Comparison of ENCODE assay signal across 21 cellular contexts in genomic region chr2:203427061-203427460, GRCh38.
DNase-seq lines count a peak whose midpoint lies in the region; ATAC-seq lines count a peak whose summit lies in the region.
"Had no signal": no experiment of that assay in that cellular context is flagged by ENCODE, and none has a peak within 500 bp of the region (broad histone marks: within the 10 kb centered on the region; RNA-seq: fewer than 3 reads in every experiment).

No MANE protein-coding gene starts in this region.

- ATAC-seq in HG02642 (IDR thresholded peaks at IDR 0.05; ENCODE audit: poor library complexity, unreplicated experiment): no peak
- ATAC-seq: effector memory CD8-positive, alpha-beta T cell; mucosa of descending colon; upper lobe of right lung had no signal

- no peaks in the 10 kb centered on the region for H3K4me1 Mint-ChIP-seq in activated T-helper 1 cell treated with anti-CD3 and anti-CD28 coated beads, Interleukin-12 subunit alpha, Interleukin-12 subunit beta, Interleukin-2, Interleukin-4 antibody, amounts not matched to agents 30 ng/mL and 10 ng/mL and 1 ng/mL, durations not matched to agents 14 hours and 24 hours and 36 hours (ENCODE audit: low read depth)
- H3K4me1 Mint-ChIP-seq in activated naive CD4-positive, alpha-beta T cell treated with anti-CD3 and anti-CD28 coated beads, Interleukin-2, amount 10 ng/mL, durations not matched to agents 7 days and 5 days: peaks cover 2% of the 10 kb centered on the region
- H3K4me1 Mint-ChIP-seq: activated naive CD4-positive, alpha-beta T cell treated with anti-CD3 and anti-CD28 coated beads, Interleukin-2, amount 50 U/mL, for 24 hours; B cell had no signal

- H3K36me3 Mint-ChIP-seq in activated T-helper 1 cell treated with anti-CD3 and anti-CD28 coated beads, Interleukin-12 subunit alpha, Interleukin-12 subunit beta, Interleukin-2, Interleukin-4 antibody, amounts not matched to agents 30 ng/mL and 10 ng/mL and 1 ng/mL, durations not matched to agents 14 hours and 24 hours and 36 hours (ENCODE audit: low read depth): peaks cover 13% of the 10 kb centered on the region
- H3K36me3 Mint-ChIP-seq in activated naive CD4-positive, alpha-beta T cell treated with anti-CD3 and anti-CD28 coated beads, Interleukin-2, amount 10 ng/mL, durations not matched to agents 7 days and 5 days: peaks cover 1% of the 10 kb centered on the region

- CTCF ChIA-PET in activated naive CD4-positive, alpha-beta T cell treated with anti-CD3 and anti-CD28 coated beads, Interleukin-2, amount 10 ng/mL, durations not matched to agents 7 days and 5 days (lab: Charles Lee): no interaction called here

- intact Hi-C loops in activated T-helper 1 cell treated with anti-CD3 and anti-CD28 coated beads, Interleukin-12 subunit alpha, Interleukin-12 subunit beta, Interleukin-2, Interleukin-4 antibody, amounts not matched to agents 30 ng/mL and 10 ng/mL and 1 ng/mL, durations not matched to agents 14 hours and 24 hours and 36 hours (cut with micrococcal nuclease): no loop called here

- no peak overlapping the region for H3K27ac Mint-ChIP-seq in activated T-helper 1 cell treated with anti-CD3 and anti-CD28 coated beads, Interleukin-12 subunit alpha, Interleukin-12 subunit beta, Interleukin-2, Interleukin-4 antibody, amounts not matched to agents 30 ng/mL and 10 ng/mL and 1 ng/mL, durations not matched to agents 14 hours and 24 hours and 36 hours
- H3K27ac Mint-ChIP-seq in activated naive CD4-positive, alpha-beta T cell treated with anti-CD3 and anti-CD28 coated beads, Interleukin-2, amount 10 ng/mL, durations not matched to agents 7 days and 5 days: no peak overlapping the region
- H3K27ac Mint-ChIP-seq: activated naive CD4-positive, alpha-beta T cell treated with anti-CD3 and anti-CD28 coated beads, Interleukin-2, amount 50 U/mL, for 24 hours; B cell; T-helper 1 cell treated with Interleukin-12 subunit alpha and Interleukin-12 subunit beta and Interleukin-4 antibody, amounts not matched to agents 30 μg/mL and 1 μg/mL, for 36 hours had no signal

- no peak overlapping the region for H3K4me3 Mint-ChIP-seq in activated T-helper 1 cell treated with anti-CD3 and anti-CD28 coated beads, Interleukin-12 subunit alpha, Interleukin-12 subunit beta, Interleukin-2, Interleukin-4 antibody, amounts not matched to agents 30 ng/mL and 10 ng/mL and 1 ng/mL, durations not matched to agents 14 hours and 24 hours and 36 hours
- no peak overlapping the region for H3K4me3 Mint-ChIP-seq in activated naive CD4-positive, alpha-beta T cell treated with anti-CD3 and anti-CD28 coated beads, Interleukin-2, amount 10 ng/mL, durations not matched to agents 7 days and 5 days
- H3K4me3 Mint-ChIP-seq: activated naive CD4-positive, alpha-beta T cell treated with anti-CD3 and anti-CD28 coated beads, Interleukin-2, amount 50 U/mL, for 24 hours; B cell; effector memory CD8-positive, alpha-beta T cell; T-helper 1 cell treated with Interleukin-12 subunit alpha and Interleukin-12 subunit beta and Interleukin-4 antibody, amounts not matched to agents 30 μg/mL and 1 μg/mL, for 36 hours had no signal

- no peaks in the 10 kb centered on the region for H3K9me3 Mint-ChIP-seq in activated T-helper 1 cell treated with anti-CD3 and anti-CD28 coated beads, Interleukin-12 subunit alpha, Interleukin-12 subunit beta, Interleukin-2, Interleukin-4 antibody, amounts not matched to agents 30 ng/mL and 10 ng/mL and 1 ng/mL, durations not matched to agents 14 hours and 24 hours and 36 hours
- H3K9me3 Mint-ChIP-seq in activated naive CD4-positive, alpha-beta T cell treated with anti-CD3 and anti-CD28 coated beads, Interleukin-2, amount 10 ng/mL, durations not matched to agents 7 days and 5 days: no peaks in the 10 kb centered on the region
- H3K9me3 Mint-ChIP-seq: activated naive CD4-positive, alpha-beta T cell treated with anti-CD3 and anti-CD28 coated beads, Interleukin-2, amount 50 U/mL, for 24 hours; effector memory CD8-positive, alpha-beta T cell; T-helper 1 cell treated with Interleukin-12 subunit alpha and Interleukin-12 subunit beta and Interleukin-4 antibody, amounts not matched to agents 30 μg/mL and 1 μg/mL, for 36 hours had no signal

- DNase-seq in CD1c-positive myeloid dendritic cell (ENCODE audit: extremely low spot score): peak; percentile 77
- peak; percentile 52 for DNase-seq in M059J (ENCODE audit: low read depth)
- peak; percentile 22 to 75 for DNase-seq in dermis microvascular lymphatic vessel endothelial cell (ENCODE audit: low read depth in 2 of 2)
- peak; percentile 48 to 66 for DNase-seq in lung microvascular endothelial cell (ENCODE audit: low read depth in 2 of 2)
- DNase-seq in stimulated activated CD4-positive, alpha-beta T cell treated with anti-CD3 and anti-CD28 coated beads, Interleukin-1b, Interleukin-23, amount 100 ng/mL, for 48 hours: no peak
- no peak for DNase-seq in activated T-helper 1 cell treated with anti-CD3 and anti-CD28 coated beads, Interleukin-12 subunit alpha, Interleukin-12 subunit beta, Interleukin-2, Interleukin-4 antibody, amounts not matched to agents 30 ng/mL and 10 ng/mL and 1 ng/mL, durations not matched to agents 14 hours and 24 hours and 36 hours (ENCODE audit: low spot score)
- no peak for DNase-seq in activated naive CD4-positive, alpha-beta T cell treated with anti-CD3 and anti-CD28 coated beads, Interleukin-2, amount 10 ng/mL, durations not matched to agents 7 days and 5 days
- DNase-seq: activated CD4-positive, CD25-positive, alpha-beta regulatory T cell treated with anti-CD3 and anti-CD28 coated beads, Interleukin-2, amount 50 U/mL, for 72 hours; activated CD8-positive, alpha-beta memory T cell treated with anti-CD3 and anti-CD28 coated beads, Interleukin-2, amount 50 U/mL, for 4 hours; effector memory CD8-positive, alpha-beta T cell; H7; KBM-7; mucosa of descending colon; NCI-H1436 treated with DMSO at 0.1 percent for 48 hours; NCI-H526 treated with DMSO at 0.1 percent for 48 hours; stimulated activated naive CD4-positive, alpha-beta T cell; upper lobe of right lung had no signal

- H3K27me3 Mint-ChIP-seq in activated T-helper 1 cell treated with anti-CD3 and anti-CD28 coated beads, Interleukin-12 subunit alpha, Interleukin-12 subunit beta, Interleukin-2, Interleukin-4 antibody, amounts not matched to agents 30 ng/mL and 10 ng/mL and 1 ng/mL, durations not matched to agents 14 hours and 24 hours and 36 hours (ENCODE audit: insufficient read depth): no peaks in the 10 kb centered on the region
- no peaks in the 10 kb centered on the region for H3K27me3 Mint-ChIP-seq in activated naive CD4-positive, alpha-beta T cell treated with anti-CD3 and anti-CD28 coated beads, Interleukin-2, amount 10 ng/mL, durations not matched to agents 7 days and 5 days
- H3K27me3 Mint-ChIP-seq: activated naive CD4-positive, alpha-beta T cell treated with anti-CD3 and anti-CD28 coated beads, Interleukin-2, amount 50 U/mL, for 24 hours; B cell; effector memory CD8-positive, alpha-beta T cell had no signal

Comparison
In these comparisons a context has a peak if more than half of its experiments do, and no peak if none do; other contexts are left out.
1. DNase-seq: peak in CD1c-positive myeloid dendritic cell (single experiment), M059J (single experiment), dermis microvascular lymphatic vessel endothelial cell (2 of 2) and lung microvascular endothelial cell (2 of 2); none in stimulated activated CD4-positive, alpha-beta T cell treated with anti-CD3 and anti-CD28 coated beads, Interleukin-1b, Interleukin-23, amount 100 ng/mL, for 48 hours (single experiment), activated T-helper 1 cell treated with anti-CD3 and anti-CD28 coated beads, Interleukin-12 subunit alpha, Interleukin-12 subunit beta, Interleukin-2, Interleukin-4 antibody, amounts not matched to agents 30 ng/mL and 10 ng/mL and 1 ng/mL, durations not matched to agents 14 hours and 24 hours and 36 hours (single experiment) and activated naive CD4-positive, alpha-beta T cell treated with anti-CD3 and anti-CD28 coated beads, Interleukin-2, amount 10 ng/mL, durations not matched to agents 7 days and 5 days (single experiment).